Comparison of ENCODE assay signal across 18 cellular contexts in genomic region chr5:161096591-161096990, GRCh38.
DNase-seq lines count a peak whose midpoint lies in the region; ATAC-seq, FAIRE-seq and TF ChIP-seq lines count a peak whose summit lies in the region.
"Had no signal": no experiment of that assay in that cellular context is flagged by ENCODE, and none has a peak within 500 bp of the region (broad histone marks: within the 10 kb centered on the region; RNA-seq: fewer than 3 reads in every experiment).

No MANE protein-coding gene starts in this region.

- H4K20me1 ChIP-seq in GM23248 (ENCODE audit: insufficient read depth) (no peaks in the 10 kb centered on the region), astrocyte (ENCODE audit: insufficient read depth, low read length) (no peaks in the 10 kb centered on the region)

- H3K9me3 Mint-ChIP-seq in astrocyte (ENCODE audit: unreplicated experiment): no peaks in the 10 kb centered on the region
- peaks cover 9% of the 10 kb centered on the region for H3K9me3 Mint-ChIP-seq in progenitor cell of endocrine pancreas (ENCODE audit: low read depth)
- no peaks in the 10 kb centered on the region for H3K9me3 Mint-ChIP-seq in endodermal cell

- peaks cover 30% of the 10 kb centered on the region for H3F3A ChIP-seq in GM23248 (ENCODE audit: insufficient read depth)

- H3K4me2 ChIP-seq in GM23248 (ENCODE audit: unreplicated experiment) (no peak overlapping the region), astrocyte (ENCODE audit: low read length) (peak overlapping the region; percentile 44)
- H3K4me2 ChIP-seq: KMS-11, SK-N-SH had no signal

- H3K36me3 Mint-ChIP-seq in astrocyte (ENCODE audit: low read depth, unreplicated experiment) (peaks cover 1% of the 10 kb centered on the region), progenitor cell of endocrine pancreas (ENCODE audit: insufficient read depth) (no peaks in the 10 kb centered on the region), endodermal cell (ENCODE audit: low read depth) (no peaks in the 10 kb centered on the region)

- no peak overlapping the region for H3K27ac ChIP-seq in GM23248
- H3K27ac ChIP-seq in astrocyte (ENCODE audit: low read depth, low read length): no peak overlapping the region
- no peak overlapping the region for H3K27ac ChIP-seq in endodermal cell (ENCODE audit: low read depth, low read length)
- H3K27ac ChIP-seq: C4-2B, KMS-11 had no signal

- H3K36me3 ChIP-seq in GM23248 (ENCODE audit: low read depth) (no peaks in the 10 kb centered on the region), astrocyte (ENCODE audit: insufficient read depth, low read length) (no peaks in the 10 kb centered on the region), endodermal cell (ENCODE audit: control insufficient read depth, insufficient read depth, low read length) (no peaks in the 10 kb centered on the region)

- no peaks in the 10 kb centered on the region for H3K27me3 Mint-ChIP-seq in astrocyte (ENCODE audit: low read depth, unreplicated experiment)
- H3K27me3 Mint-ChIP-seq in progenitor cell of endocrine pancreas: no peaks in the 10 kb centered on the region
- no peaks in the 10 kb centered on the region for H3K27me3 Mint-ChIP-seq in endodermal cell (ENCODE audit: insufficient read depth)

- H3K9me2 ChIP-seq in GM23248 (ENCODE audit: insufficient read depth): no peaks in the 10 kb centered on the region
- H3K9me2 ChIP-seq: SK-N-SH had no signal

- H3K9ac ChIP-seq in GM23248 (no peak overlapping the region), astrocyte (ENCODE audit: low read length) (no peak overlapping the region), endodermal cell (ENCODE audit: extremely low read depth, low read length, poor library complexity, severe bottlenecking) (no peak overlapping the region)
- H3K9ac ChIP-seq: KMS-11, SK-N-SH had no signal

- DNase-seq in GM23248 (peak; percentile 34), astrocyte (ENCODE audit: low read depth) (no peak), globus pallidus (ENCODE audit: low spot score) (peak; percentile 4), progenitor cell of endocrine pancreas (ENCODE audit: low spot score, unreplicated experiment) (no peak), endodermal cell (no peak)
- DNase-seq: DND-41, NCI-H1417 treated with DMSO at 0.1 percent for 48 hours, NCI-H187 treated with DMSO at 0.1 percent for 48 hours, NCI-H524 treated with DMSO at 0.1 percent for 48 hours, PC-3, RPMI8226, SHP77 treated with DMSO at 0.1 percent for 48 hours, SK-N-SH had no signal

- H3K4me3 ChIP-seq in GM23248 (no peak overlapping the region), astrocyte (ENCODE audit: insufficient read depth, low read depth, low read length) (no peak overlapping the region), endodermal cell (ENCODE audit: low read length) (no peak overlapping the region)

- H2AFZ ChIP-seq in GM23248 (no peak overlapping the region), astrocyte (ENCODE audit: low read depth, low read length) (no peak overlapping the region)

- H3K9me3 ChIP-seq in GM23248 (ENCODE audit: low read depth) (no peaks in the 10 kb centered on the region), astrocyte (ENCODE audit: insufficient read depth, low read depth, low read length) (peaks cover 4% of the 10 kb centered on the region), endodermal cell (ENCODE audit: control insufficient read depth, low read length) (no peaks in the 10 kb centered on the region)
- H3K9me3 ChIP-seq: SK-N-SH had no signal

- 62 to 63% methylated on average over 4 of the region's 4 CpGs for WGBS in GM23248 (ENCODE audit: low coverage in 1 of 2, low lambda C conversion rate in 2 of 2, missing lambda C conversion rate in 2 of 2), 2 experiments
- 90 to 93% methylated on average over 2 to 4 of the region's 4 CpGs for WGBS in endodermal cell (ENCODE audit: insufficient coverage in 1 of 2, insufficient read length in 1 of 2), 2 experiments

- H3K27me3 ChIP-seq in GM23248 (replicated peaks; ENCODE audit: insufficient read depth): no peaks in the 10 kb centered on the region
- H3K27me3 ChIP-seq in astrocyte (ENCODE audit: insufficient read depth, low read length): no peaks in the 10 kb centered on the region
- no peaks in the 10 kb centered on the region for H3K27me3 ChIP-seq in endodermal cell (ENCODE audit: control insufficient read depth, insufficient read depth, low read length, poor library complexity, severe bottlenecking)

- no peak for TF ChIP-seq CTCF in astrocyte (IDR thresholded peaks at IDR 0.05; ENCODE audit: insufficient read depth, low read depth, low read length)
- TF ChIP-seq CTCF in progenitor cell of endocrine pancreas (IDR thresholded peaks at IDR 0.05; ENCODE audit: unreplicated experiment): no peak
- TF ChIP-seq CTCF in endodermal cell (conservative IDR thresholded peaks at IDR 0.05): no peak

- no peak for ATAC-seq in HG03025 (IDR thresholded peaks at IDR 0.05; ENCODE audit: low FRiP score, unreplicated experiment)
- ATAC-seq in GM19452 (IDR thresholded peaks at IDR 0.05; ENCODE audit: unreplicated experiment): no peak
- no peak for ATAC-seq in HG03469 (IDR thresholded peaks at IDR 0.05; ENCODE audit: unreplicated experiment)
- ATAC-seq: PC-3 had no signal

- H3K4me1 Mint-ChIP-seq in astrocyte (ENCODE audit: low read depth, unreplicated experiment) (peaks cover 20% of the 10 kb centered on the region), progenitor cell of endocrine pancreas (ENCODE audit: low read depth) (peaks cover 28% of the 10 kb centered on the region), endodermal cell (no peaks in the 10 kb centered on the region)

- no peak for FAIRE-seq in astrocyte (lab: Jason Lieb, UNC)

- in situ Hi-C loops in GM23248 (cut with MboI): no loop called here

- H3K79me2 ChIP-seq in GM23248 (ENCODE audit: insufficient read depth) (no peaks in the 10 kb centered on the region), astrocyte (ENCODE audit: insufficient read depth, low read length) (no peaks in the 10 kb centered on the region)

- H3K27ac Mint-ChIP-seq in astrocyte (ENCODE audit: unreplicated experiment) (no peak overlapping the region), progenitor cell of endocrine pancreas (peak overlapping the region; percentile 95), endodermal cell (no peak overlapping the region)

- H3K4me3 Mint-ChIP-seq in astrocyte (ENCODE audit: unreplicated experiment): no peak overlapping the region
- peak overlapping the region; percentile 9 for H3K4me3 Mint-ChIP-seq in progenitor cell of endocrine pancreas (ENCODE audit: low read depth)
- no peak overlapping the region for H3K4me3 Mint-ChIP-seq in endodermal cell

- H3K4me1 ChIP-seq in GM23248 (ENCODE audit: insufficient read depth) (peaks cover 27% of the 10 kb centered on the region), astrocyte (ENCODE audit: insufficient read depth, low read length) (peaks cover 3% of the 10 kb centered on the region), endodermal cell (ENCODE audit: control insufficient read depth, insufficient read depth, low read length) (no peaks in the 10 kb centered on the region)

Comparison
In these comparisons a context has a peak if more than half of its experiments do, and no peak if none do; other contexts are left out.
1. DNase-seq: peak in GM23248 (single experiment) and globus pallidus (single experiment); none in astrocyte (single experiment), progenitor cell of endocrine pancreas (single experiment) and endodermal cell (single experiment).